ENCODE assay signal across 1 cellular context in genomic region chr11:118276422-118276821, GRCh38.
TF ChIP-seq lines count a peak whose summit lies in the region.

No MANE protein-coding gene starts in this region.

TF ChIP-seq in HepG2, 621 proteins besides CTCF, POLR2A, EP300 and RAD21:
- TF ChIP-seq, protein P1, sequence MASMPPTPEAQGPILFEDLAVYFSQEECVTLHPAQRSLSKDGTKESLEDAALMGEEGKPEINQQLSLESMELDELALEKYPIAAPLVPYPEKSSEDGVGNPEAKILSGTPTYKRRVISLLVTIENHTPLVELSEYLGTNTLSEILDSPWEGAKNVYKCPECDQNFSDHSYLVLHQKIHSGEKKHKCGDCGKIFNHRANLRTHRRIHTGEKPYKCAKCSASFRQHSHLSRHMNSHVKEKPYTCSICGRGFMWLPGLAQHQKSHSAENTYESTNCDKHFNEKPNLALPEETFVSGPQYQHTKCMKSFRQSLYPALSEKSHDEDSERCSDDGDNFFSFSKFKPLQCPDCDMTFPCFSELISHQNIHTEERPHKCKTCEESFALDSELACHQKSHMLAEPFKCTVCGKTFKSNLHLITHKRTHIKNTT (CRISPR knock-in tag; IDR thresholded peaks at IDR 0.05), result no peak
- TF ChIP-seq HDAC1 (CRISPR knock-in tag; IDR thresholded peaks at IDR 0.05), result no peak
- TF ChIP-seq CAMTA2 (CRISPR knock-in tag; IDR thresholded peaks at IDR 0.05; ENCODE audit: borderline replicate concordance), result no peak
- TF ChIP-seq MATR3 (CRISPR knock-in tag; IDR thresholded peaks at IDR 0.05), result no peak
- TF ChIP-seq ZNF607 (CRISPR knock-in tag; IDR thresholded peaks at IDR 0.05; ENCODE audit: borderline replicate concordance), result no peak
